11 cellular contexts compared by ENCODE assay signal in genomic region chr6:89997456-89998445, GRCh38.
DNase-seq lines count a peak whose midpoint lies in the region; ATAC-seq, FAIRE-seq and TF ChIP-seq lines count a peak whose summit lies in the region.
"Had no signal": no experiment of that assay in that cellular context is flagged by ENCODE, and none has a peak within 500 bp of the region (broad histone marks: within the 10 kb centered on the region; RNA-seq: fewer than 3 reads in every experiment).

No MANE protein-coding gene starts in this region.

- TF ChIP-seq CTCF in left ventricle myocardium inferior (IDR thresholded peaks at IDR 0.05; ENCODE audit: borderline replicate concordance) (no peak), fibroblast of the aortic adventitia (IDR thresholded peaks at IDR 0.05; ENCODE audit: insufficient read depth, low read length) (no peak), D721Med (IDR thresholded peaks at IDR 0.05; ENCODE audit: insufficient read depth, missing control alignments) (no peak)

- intact Hi-C loops in left cardiac atrium (cut with DNase I) (no loop called here), left ventricle myocardium inferior (cut with micrococcal nuclease) (no loop called here)

- DNase-seq in left cardiac atrium: peak; percentile 34
- DNase-seq in left ventricle myocardium inferior: no peak
- peak; percentile 61 for DNase-seq in SKM-1 treated with dmso at 0.1 percent for 144 hours (lab: John Stamatoyannopoulos, UW; ENCODE audit: unreplicated experiment)
- peak; percentile 41 for DNase-seq in fibroblast of the aortic adventitia (ENCODE audit: low read depth)
- DNase-seq in urothelium cell line (ENCODE audit: low spot score): peak; percentile 24
- DNase-seq in D721Med (ENCODE audit: insufficient read length, low spot score): no peak
- DNase-seq: activated CD8-positive, alpha-beta memory T cell treated with anti-CD3 and anti-CD28 coated beads, Interleukin-2, amount 50 U/mL, for 48 hours; dermis blood vessel endothelial cell had no signal

- H3K4me3 ChIP-seq in left ventricle myocardium inferior (no peak overlapping the region), fibroblast of the aortic adventitia (ENCODE audit: low read depth, low read length) (no peak overlapping the region)
- H3K4me3 ChIP-seq: GM12878 had no signal

- peaks cover 33% of the 10 kb centered on the region for H3K4me1 ChIP-seq in left ventricle myocardium inferior

- ATAC-seq in left cardiac atrium (peak; percentile 77 to 81), GM18502 (IDR thresholded peaks at IDR 0.05; ENCODE audit: poor library complexity, unreplicated experiment) (no peak), HG02870 (IDR thresholded peaks at IDR 0.05; ENCODE audit: unreplicated experiment) (no peak)
- ATAC-seq: GM12878 had no signal

- no peak for FAIRE-seq in urothelium cell line (lab: Jason Lieb, UNC)
- FAIRE-seq in D721Med (lab: Jason Lieb, UNC): no peak
- FAIRE-seq: GM12878 had no signal

- no peak overlapping the region for H3K27ac ChIP-seq in left ventricle myocardium inferior (replicated peaks)

- no peaks in the 10 kb centered on the region for H3K36me3 ChIP-seq in left ventricle myocardium inferior

- no peaks in the 10 kb centered on the region for H3K27me3 ChIP-seq in left ventricle myocardium inferior (ENCODE audit: low read depth)

- H3K9me3 ChIP-seq in left ventricle myocardium inferior (replicated peaks): no peaks in the 10 kb centered on the region

Comparison
In these comparisons a context has a peak if more than half of its experiments do, and no peak if none do; other contexts are left out.
1. DNase-seq: peak in left cardiac atrium (single experiment), SKM-1 treated with dmso at 0.1 percent for 144 hours (single experiment), fibroblast of the aortic adventitia (single experiment) and urothelium cell line (single experiment); none in left ventricle myocardium inferior (single experiment) and D721Med (single experiment).
2. ATAC-seq: peak in left cardiac atrium (2 of 2); none in GM18502 (single experiment) and HG02870 (single experiment).